ENCODE assay signal across 14 cellular contexts in genomic region chr5:94707359-94707758, GRCh38.
DNase-seq lines count a peak whose midpoint lies in the region; ATAC-seq, FAIRE-seq and TF ChIP-seq lines count a peak whose summit lies in the region.
"Had no signal": no experiment of that assay in that cellular context is flagged by ENCODE, and none has a peak within 500 bp of the region (broad histone marks: within the 10 kb centered on the region; RNA-seq: fewer than 3 reads in every experiment).

No MANE protein-coding gene starts in this region.

- no peak overlapping the region for H3K4me3 ChIP-seq in Caco-2 (ENCODE audit: low read depth, low read length)
- H3K4me3 ChIP-seq in H1 (ENCODE audit: extremely low read depth in 1 of 4, insufficient read depth in 2 of 4, low read depth in 3 of 4, low read length in 4 of 4), result no peak overlapping the region
- no peak overlapping the region for H3K4me3 ChIP-seq in Karpas-422 (ENCODE audit: low read length)
- no peak overlapping the region for H3K4me3 ChIP-seq in neuronal stem cell (ENCODE audit: low read length in 2 of 2)
- H3K4me3 ChIP-seq: lower lobe of right lung, PC-9 had no signal

- TF ChIP-seq EP300 in H1 (IDR thresholded peaks at IDR 0.05; ENCODE audit: borderline replicate concordance in 1 of 2, low read depth in 2 of 2, low read length in 2 of 2), result no peak

- H3K18ac ChIP-seq in H1 (ENCODE audit: extremely low read depth, low read length) (no peak overlapping the region), neuronal stem cell (ENCODE audit: low read length) (no peak overlapping the region)

- DNase-seq in Caco-2 (peak in 1 of 2 experiments; percentile 33), NCI-H2196 treated with DMSO at 0.1 percent for 48 hours (lab: John Stamatoyannopoulos, UW; ENCODE audit: unreplicated experiment) (peak; percentile 33), H1 (ENCODE audit: low read depth in 1 of 2, low spot score in 2 of 2) (no peak), Karpas-422 (no peak), neuronal stem cell (ENCODE audit: low spot score) (no peak), superior temporal gyrus (ENCODE audit: extremely low spot score) (no peak)
- DNase-seq: activated CD4-positive, alpha-beta memory T cell treated with anti-CD3 and anti-CD28 coated beads, Interleukin-2, amount 10 ng/mL, durations not matched to agents 7 days and 5 days; activated naive CD4-positive, alpha-beta T cell; head of caudate nucleus; lower lobe of right lung; NCI-H1436; PC-9 had no signal

- no TSS peak for BruUV-seq in Caco-2 (replicated peaks; lab: Mats Ljungman, UMichigan)

- no peak overlapping the region for H3K27ac ChIP-seq in H1 (ENCODE audit: low read depth, low read length)
- H3K27ac ChIP-seq in Karpas-422 (ENCODE audit: low read length), result no peak overlapping the region
- H3K27ac ChIP-seq in neuronal stem cell (replicated peaks; ENCODE audit: low read length), result no peak overlapping the region
- H3K27ac ChIP-seq: lower lobe of right lung, PC-9 had no signal

- H3K79me1 ChIP-seq in H1 (ENCODE audit: low read depth, low read length) (no peaks in the 10 kb centered on the region), neuronal stem cell (ENCODE audit: low read depth, low read length) (no peaks in the 10 kb centered on the region)

- peaks cover 5% of the 10 kb centered on the region for H3K36me3 Mint-ChIP-seq in Caco-2 (ENCODE audit: insufficient read depth, unreplicated experiment)

- H3K27me3 ChIP-seq in Caco-2 (replicated peaks; ENCODE audit: control insufficient read depth, insufficient read depth, low read length) (no peaks in the 10 kb centered on the region), H1 (replicated peaks in 1 of 4; ENCODE audit: control insufficient read depth in 3 of 4, extremely low read depth in 1 of 4, insufficient read depth in 3 of 4, low read length in 3 of 4) (no peaks in the 10 kb centered on the region), Karpas-422 (ENCODE audit: low read length) (no peaks in the 10 kb centered on the region), neuronal stem cell (ENCODE audit: control insufficient read depth in 3 of 3, insufficient read depth in 3 of 3, low read depth in 1 of 3, low read length in 3 of 3) (no peaks in the 10 kb centered on the region)

- no peak overlapping the region for H3K27ac Mint-ChIP-seq in Caco-2 (ENCODE audit: unreplicated experiment)
- H3K27ac Mint-ChIP-seq: activated CD4-positive, alpha-beta memory T cell treated with anti-CD3 and anti-CD28 coated beads, Interleukin-2, amount 10 ng/mL, durations not matched to agents 7 days and 5 days had no signal

- peaks cover 9% of the 10 kb centered on the region for H3K4me1 Mint-ChIP-seq in Caco-2 (ENCODE audit: low read depth, unreplicated experiment)

- H2BK15ac ChIP-seq in H1 (ENCODE audit: low read length) (no peak overlapping the region), neuronal stem cell (ENCODE audit: low read length) (no peak overlapping the region)

- H2BK120ac ChIP-seq in H1 (replicated peaks; ENCODE audit: low read depth, low read length), result no peak overlapping the region
- no peak overlapping the region for H2BK120ac ChIP-seq in neuronal stem cell (ENCODE audit: low read depth, low read length)

- no peaks in the 10 kb centered on the region for H3K23me2 ChIP-seq in H1 (ENCODE audit: low read depth, low read length)

- no peak for TF ChIP-seq POLR2A in H1 (IDR thresholded peaks at IDR 0.05; ENCODE audit: control extremely low read depth in 1 of 2, low read depth in 2 of 2, low read length in 2 of 2)

- POLR2A ChIA-PET in Caco-2 (lab: Charles Lee) (no interaction called here), H1 (lab: Charles Lee; ENCODE audit: partially characterized antibody) (interaction anchor here (0.8 kb wide), 1 partner anchor 9 kb away, joined by 3 read pairs; no protein-coding TSS in a partner anchor)

- H2BK5ac ChIP-seq in H1 (ENCODE audit: low read depth, low read length), result no peak overlapping the region
- no peak overlapping the region for H2BK5ac ChIP-seq in neuronal stem cell (ENCODE audit: low read length)

- H4K20me1 ChIP-seq in H1 (replicated peaks in 1 of 2; ENCODE audit: control insufficient read depth in 1 of 2, insufficient read depth in 2 of 2, low read length in 2 of 2), result no peaks in the 10 kb centered on the region
- no peaks in the 10 kb centered on the region for H4K20me1 ChIP-seq in Karpas-422 (ENCODE audit: insufficient read depth, low read depth, low read length)

- H3K4ac ChIP-seq in H1 (replicated peaks; ENCODE audit: insufficient read length, low read depth, low read length) (no peak overlapping the region), neuronal stem cell (ENCODE audit: low read length) (no peak overlapping the region)

- H3K14ac ChIP-seq in H1 (ENCODE audit: insufficient read length) (no peak overlapping the region), neuronal stem cell (ENCODE audit: low read length) (no peak overlapping the region)

- H3K23ac ChIP-seq in H1 (ENCODE audit: insufficient read length) (no peak overlapping the region), neuronal stem cell (ENCODE audit: low read depth, low read length, poor library complexity) (no peak overlapping the region)

- no peak overlapping the region for H2BK20ac ChIP-seq in H1 (ENCODE audit: low read length)

- no peak overlapping the region for H4K5ac ChIP-seq in H1 (ENCODE audit: insufficient read length, low read depth, low read length)

- no peaks in the 10 kb centered on the region for H3K27me3 Mint-ChIP-seq in Caco-2 (ENCODE audit: insufficient read depth, unreplicated experiment)
- H3K27me3 Mint-ChIP-seq: activated CD4-positive, alpha-beta memory T cell treated with anti-CD3 and anti-CD28 coated beads, Interleukin-2, amount 10 ng/mL, durations not matched to agents 7 days and 5 days had no signal

- H3K79me2 ChIP-seq in H1 (ENCODE audit: control insufficient read depth in 1 of 2, insufficient read depth in 2 of 2, low read length in 2 of 2) (no peaks in the 10 kb centered on the region), Karpas-422 (ENCODE audit: low read length) (no peaks in the 10 kb centered on the region)

- CTCF ChIA-PET in Caco-2 (lab: Charles Lee), result interaction anchor here (1.8 kb wide), 1 partner anchor 31 kb away, joined by 7 read pairs; no protein-coding TSS in a partner anchor
- CTCF ChIA-PET in H1 (lab: Charles Lee; ENCODE audit: partially characterized antibody), result interaction anchor here (0.5 to 2.4 kb wide), 4 partner anchors 9 to 124 kb away, joined by 3 to 6 read pairs (median 4); no protein-coding TSS in a partner anchor

- TF ChIP-seq RAD21 in H1 (IDR thresholded peaks at IDR 0.05 in 1 of 2, conservative IDR thresholded peaks at IDR 0.05 in 1 of 2; ENCODE audit: low read depth in 2 of 2, low read length in 2 of 2), result no peak

- H3K4me3 Mint-ChIP-seq in Caco-2 (ENCODE audit: unreplicated experiment), result peak overlapping the region; percentile 4
- H3K4me3 Mint-ChIP-seq: activated CD4-positive, alpha-beta memory T cell treated with anti-CD3 and anti-CD28 coated beads, Interleukin-2, amount 10 ng/mL, durations not matched to agents 7 days and 5 days had no signal

- H2BK12ac ChIP-seq in H1 (ENCODE audit: low read depth, low read length) (no peak overlapping the region), neuronal stem cell (ENCODE audit: low read length) (no peak overlapping the region)

- H4K91ac ChIP-seq in H1 (replicated peaks; ENCODE audit: insufficient read length, low read length) (no peak overlapping the region), neuronal stem cell (ENCODE audit: low read depth, low read length, poor library complexity) (no peak overlapping the region)

- TF ChIP-seq CTCF in Caco-2 (IDR thresholded peaks at IDR 0.05; ENCODE audit: insufficient read depth in 1 of 2, low read depth in 1 of 2, low read length in 1 of 2, severe bottlenecking in 1 of 2, unreplicated experiment in 1 of 2) (no peak), H1 (IDR thresholded peaks at IDR 0.05; ENCODE audit: control extremely low read depth in 1 of 3, insufficient read depth in 1 of 3, low read depth in 1 of 3, low read length in 3 of 3) (no peak)

- H3K9me3 Mint-ChIP-seq in Caco-2 (ENCODE audit: unreplicated experiment), result no peaks in the 10 kb centered on the region
- H3K9me3 Mint-ChIP-seq: activated CD4-positive, alpha-beta memory T cell treated with anti-CD3 and anti-CD28 coated beads, Interleukin-2, amount 10 ng/mL, durations not matched to agents 7 days and 5 days had no signal

- intact Hi-C loops in Caco-2 (cut with micrococcal nuclease; ENCODE audit: unreplicated experiment), result loop anchor here (2.0 kb wide), 1 partner anchor 17 kb away; no protein-coding TSS in a partner anchor

- ATAC-seq in GM19438 (IDR thresholded peaks at IDR 0.05; ENCODE audit: low read depth, unreplicated experiment) (peak; percentile 54), GM21447 (IDR thresholded peaks at IDR 0.05; ENCODE audit: unreplicated experiment) (no peak)
- ATAC-seq: lower lobe of right lung had no signal

- no peak overlapping the region for H3K4me2 ChIP-seq in H1 (ENCODE audit: insufficient read depth in 1 of 2, low read depth in 2 of 2, low read length in 2 of 2)
- H3K4me2 ChIP-seq in Karpas-422 (ENCODE audit: low read depth, low read length, poor library complexity, severe bottlenecking), result no peak overlapping the region
- H3K4me2 ChIP-seq in neuronal stem cell (ENCODE audit: insufficient read depth, low read length, poor library complexity, severe bottlenecking), result no peak overlapping the region
- H3K4me2 ChIP-seq: PC-9 had no signal

- H2AK5ac ChIP-seq in H1 (ENCODE audit: low read depth, low read length) (no peak overlapping the region), neuronal stem cell (ENCODE audit: low read depth, low read length) (no peak overlapping the region)

- H3K4me1 ChIP-seq in Caco-2 (peaks cover 4% of the 10 kb centered on the region; the same call in 1 of the 2 replicates), H1 (replicated peaks in 1 of 4; ENCODE audit: control insufficient read depth in 3 of 4, insufficient read depth in 4 of 4, low read length in 3 of 4) (peaks cover 0 to 3% (median 0%) of the 10 kb centered on the region in 4 experiments; a peak in 2 of 7 replicates), Karpas-422 (ENCODE audit: low read length) (peaks cover 2% of the 10 kb centered on the region; the same call in 1 of the 2 replicates), neuronal stem cell (ENCODE audit: control insufficient read depth in 2 of 2, insufficient read depth in 1 of 2, low read depth in 1 of 2, low read length in 2 of 2) (peaks cover 4% of the 10 kb centered on the region in 2 donors)
- H3K4me1 ChIP-seq: lower lobe of right lung had no signal

- FAIRE-seq in H1 (lab: Jason Lieb, UNC), result no peak

- H3K9ac ChIP-seq in H1 (replicated peaks in 1 of 4; ENCODE audit: extremely low read depth in 1 of 4, low read depth in 3 of 4, low read length in 3 of 4), result no peak overlapping the region
- H3K9ac ChIP-seq in Karpas-422 (ENCODE audit: low read length), result no peak overlapping the region
- no peak overlapping the region for H3K9ac ChIP-seq in neuronal stem cell (ENCODE audit: low read depth, low read length, poor library complexity)

- H2AFZ ChIP-seq in H1 (ENCODE audit: low read length) (no peak overlapping the region), Karpas-422 (ENCODE audit: low read length) (no peak overlapping the region), neuronal stem cell (ENCODE audit: low read length) (no peak overlapping the region)
- H2AFZ ChIP-seq: PC-9 had no signal

- H3K9me3 ChIP-seq in Caco-2 (no peaks in the 10 kb centered on the region), H1 (ENCODE audit: insufficient read depth in 2 of 2, low read depth in 1 of 2, low read length in 1 of 2) (0 out of 4 replicates have a peak, but pooled peaks cover 0 to 2% of the 10 kb centered on the region in 2 experiments), Karpas-422 (ENCODE audit: low read length) (no peaks in the 10 kb centered on the region), neuronal stem cell (replicated peaks in 1 of 2; ENCODE audit: control insufficient read depth in 2 of 2, insufficient read depth in 1 of 2, low read depth in 1 of 2, low read length in 2 of 2) (peaks cover 0 to 12% of the 10 kb centered on the region in 2 donors)
- H3K9me3 ChIP-seq: lower lobe of right lung had no signal

- no peaks in the 10 kb centered on the region for H3K9me2 ChIP-seq in Karpas-422 (replicated peaks; ENCODE audit: insufficient read depth, low read length)

- 79% methylated on average over 2 of the region's 2 CpGs; no CpG with 5 or more reads in 1 of the 2 experiments for WGBS in H1 (ENCODE audit: extremely low coverage in 1 of 2, insufficient coverage in 1 of 2, insufficient read length in 1 of 2, insufficient replicate concordance in 2 of 2, low coverage in 1 of 2, low lambda C conversion rate in 2 of 2, missing lambda C conversion rate in 1 of 2), 2 experiments
- WGBS in neuronal stem cell (ENCODE audit: extremely low coverage in 2 of 2, insufficient read length in 2 of 2, insufficient replicate concordance in 1 of 2), 2 donors, result no CpG with 5 or more reads among the region's 2 CpGs

- no peak overlapping the region for H3K56ac ChIP-seq in H1 (replicated peaks; ENCODE audit: insufficient read length, low read depth, low read length)

- H3K36me3 ChIP-seq in Caco-2 (ENCODE audit: control insufficient read depth, insufficient read depth, low read length) (no peaks in the 10 kb centered on the region), H1 (ENCODE audit: control insufficient read depth in 2 of 4, insufficient read depth in 4 of 4, low read length in 3 of 4) (peaks cover 0 to 6% (median under 1%) of the 10 kb centered on the region in 4 experiments; a peak in 2 of 8 replicates), Karpas-422 (ENCODE audit: insufficient read depth, low read length) (peaks cover 6% of the 10 kb centered on the region; the same call in 1 of the 2 replicates), neuronal stem cell (replicated peaks in 1 of 2; ENCODE audit: control insufficient read depth in 2 of 2, insufficient read depth in 2 of 2, low read length in 2 of 2) (peaks cover 0 to 67% of the 10 kb centered on the region in 2 donors)

- no peak overlapping the region for H4K8ac ChIP-seq in H1 (ENCODE audit: extremely low read depth, insufficient read depth, low read length)
- H4K8ac ChIP-seq in neuronal stem cell (ENCODE audit: low read depth, low read length), result no peak overlapping the region
